28 cellular contexts compared by ENCODE assay signal in genomic region chr14:78576437-78577166, GRCh38.
"Had no signal": no experiment of that assay in that cellular context is flagged by ENCODE, and none has a peak within 500 bp of the region (broad histone marks: within the 10 kb centered on the region; RNA-seq: fewer than 3 reads in every experiment).

No MANE protein-coding gene starts in this region.

- H3K9me3 ChIP-seq: colonic mucosa had no signal

- H3K27me3 Mint-ChIP-seq: activated CD4-positive, alpha-beta memory T cell treated with anti-CD3 and anti-CD28 coated beads for 36 hours; activated CD4-positive, alpha-beta T cell treated with anti-CD3 and anti-CD28 coated beads, Interleukin-2, amount 10 ng/mL, durations not matched to agents 24 days and 14 days; activated CD8-positive, alpha-beta memory T cell treated with anti-CD3 and anti-CD28 coated beads, Interleukin-2, amount 10 ng/mL, durations not matched to agents 7 days and 5 days; activated naive CD8-positive, alpha-beta T cell treated with anti-CD3 and anti-CD28 coated beads, Interleukin-2, amount 10 ng/mL, durations not matched to agents 7 days and 5 days; brain had no signal

- H3K4me3 Mint-ChIP-seq: activated CD4-positive, alpha-beta memory T cell treated with anti-CD3 and anti-CD28 coated beads for 36 hours; activated CD4-positive, alpha-beta T cell treated with anti-CD3 and anti-CD28 coated beads for 36 hours; activated CD4-positive, alpha-beta T cell treated with anti-CD3 and anti-CD28 coated beads, Interleukin-2, amount 10 ng/mL, durations not matched to agents 24 days and 14 days; activated CD8-positive, alpha-beta memory T cell treated with anti-CD3 and anti-CD28 coated beads, Interleukin-2, amount 10 ng/mL, durations not matched to agents 7 days and 5 days; activated CD8-positive, alpha-beta T cell treated with anti-CD3 and anti-CD28 coated beads, Interleukin-2, amount 10 ng/mL, durations not matched to agents 7 days and 5 days; activated naive CD4-positive, alpha-beta T cell treated with anti-CD3 and anti-CD28 coated beads, Interleukin-2, amount 10 ng/mL, durations not matched to agents 7 days and 5 days; activated naive CD8-positive, alpha-beta T cell treated with anti-CD3 and anti-CD28 coated beads, Interleukin-2, amount 10 ng/mL, durations not matched to agents 7 days and 5 days; brain had no signal

- H3K4me1 ChIP-seq: ascending aorta, breast epithelium, colonic mucosa, esophagus muscularis mucosa, foreskin keratinocyte, gastroesophageal sphincter had no signal

- ATAC-seq: activated CD4-positive, alpha-beta T cell treated with anti-CD3 and anti-CD28 coated beads for 36 hours; activated CD8-positive, alpha-beta memory T cell treated with anti-CD3 and anti-CD28 coated beads, Interleukin-2, amount 10 ng/mL, durations not matched to agents 7 days and 5 days; activated CD8-positive, alpha-beta T cell treated with anti-CD3 and anti-CD28 coated beads, Interleukin-2, amount 10 ng/mL, durations not matched to agents 7 days and 5 days; activated naive CD4-positive, alpha-beta T cell treated with anti-CD3 and anti-CD28 coated beads, Interleukin-2, amount 50 U/mL, for 72 hours; foreskin keratinocyte; gastroesophageal sphincter had no signal

- H3K36me3 Mint-ChIP-seq: activated CD8-positive, alpha-beta memory T cell treated with anti-CD3 and anti-CD28 coated beads, Interleukin-2, amount 10 ng/mL, durations not matched to agents 7 days and 5 days; activated naive CD4-positive, alpha-beta T cell treated with anti-CD3 and anti-CD28 coated beads, Interleukin-2, amount 10 ng/mL, durations not matched to agents 7 days and 5 days; activated naive CD8-positive, alpha-beta T cell treated with anti-CD3 and anti-CD28 coated beads, Interleukin-2, amount 10 ng/mL, durations not matched to agents 7 days and 5 days had no signal

- H3K27ac Mint-ChIP-seq: activated CD4-positive, alpha-beta memory T cell treated with anti-CD3 and anti-CD28 coated beads for 36 hours; activated CD4-positive, alpha-beta T cell treated with anti-CD3 and anti-CD28 coated beads for 36 hours; activated CD4-positive, alpha-beta T cell treated with anti-CD3 and anti-CD28 coated beads, Interleukin-2, amount 10 ng/mL, durations not matched to agents 24 days and 14 days; activated CD8-positive, alpha-beta memory T cell treated with anti-CD3 and anti-CD28 coated beads, Interleukin-2, amount 10 ng/mL, durations not matched to agents 7 days and 5 days; activated CD8-positive, alpha-beta T cell treated with anti-CD3 and anti-CD28 coated beads, Interleukin-2, amount 10 ng/mL, durations not matched to agents 7 days and 5 days; activated naive CD4-positive, alpha-beta T cell treated with anti-CD3 and anti-CD28 coated beads, Interleukin-2, amount 10 ng/mL, durations not matched to agents 7 days and 5 days; activated naive CD4-positive, alpha-beta T cell treated with anti-CD3 and anti-CD28 coated beads, Interleukin-2, amount 50 U/mL, for 72 hours; activated naive CD8-positive, alpha-beta T cell treated with anti-CD3 and anti-CD28 coated beads, Interleukin-2, amount 10 ng/mL, durations not matched to agents 7 days and 5 days; brain had no signal

- H3K27ac ChIP-seq: ascending aorta, breast epithelium, cardiac muscle cell, colonic mucosa, esophagus muscularis mucosa, foreskin keratinocyte, gastroesophageal sphincter had no signal

- H3K4me1 Mint-ChIP-seq: activated CD4-positive, alpha-beta T cell treated with anti-CD3 and anti-CD28 coated beads for 36 hours; activated CD4-positive, alpha-beta T cell treated with anti-CD3 and anti-CD28 coated beads, Interleukin-2, amount 10 ng/mL, durations not matched to agents 24 days and 14 days; activated CD8-positive, alpha-beta memory T cell treated with anti-CD3 and anti-CD28 coated beads, Interleukin-2, amount 10 ng/mL, durations not matched to agents 7 days and 5 days; activated naive CD4-positive, alpha-beta T cell treated with anti-CD3 and anti-CD28 coated beads, Interleukin-2, amount 10 ng/mL, durations not matched to agents 7 days and 5 days; activated naive CD8-positive, alpha-beta T cell treated with anti-CD3 and anti-CD28 coated beads, Interleukin-2, amount 10 ng/mL, durations not matched to agents 7 days and 5 days had no signal

- H3K27me3 ChIP-seq: ascending aorta, breast epithelium, cardiac muscle cell, colonic mucosa, esophagus muscularis mucosa, foreskin keratinocyte had no signal

- DNase-seq: activated CD4-positive, alpha-beta memory T cell treated with anti-CD3 and anti-CD28 coated beads for 36 hours; activated CD4-positive, alpha-beta T cell treated with anti-CD3 and anti-CD28 coated beads for 36 hours; activated CD4-positive, alpha-beta T cell treated with anti-CD3 and anti-CD28 coated beads, Interleukin-2, amount 10 ng/mL, durations not matched to agents 24 days and 14 days; activated CD4-positive, CD25-positive, alpha-beta regulatory T cell; activated CD4-positive, CD25-positive, alpha-beta regulatory T cell treated with anti-CD3 and anti-CD28 coated beads, Interleukin-2, amount 50 U/mL, for 72 hours; activated CD8-positive, alpha-beta memory T cell treated with anti-CD3 and anti-CD28 coated beads, Interleukin-2, amount 10 ng/mL, durations not matched to agents 7 days and 5 days; activated CD8-positive, alpha-beta memory T cell treated with anti-CD3 and anti-CD28 coated beads, Interleukin-2, amount 50 U/mL, for 4 hours; activated CD8-positive, alpha-beta T cell treated with anti-CD3 and anti-CD28 coated beads, Interleukin-2, amount 10 ng/mL, durations not matched to agents 7 days and 5 days; activated gamma-delta T cell; activated naive CD4-positive, alpha-beta T cell; activated naive CD4-positive, alpha-beta T cell treated with anti-CD3 and anti-CD28 coated beads, Interleukin-2, amount 10 ng/mL, durations not matched to agents 7 days and 5 days; activated naive CD8-positive, alpha-beta T cell treated with anti-CD3 and anti-CD28 coated beads, Interleukin-2, amount 10 ng/mL, durations not matched to agents 7 days and 5 days; activated T-cell treated with anti-CD3 and anti-CD28 coated beads, Interleukin-2, amount 50 U/mL, for 1 hour; activated T-cell treated with anti-CD3 and anti-CD28 coated beads, Interleukin-2, amount 50 U/mL, for 48 hours; central memory CD4-positive, alpha-beta T cell; cerebellar nuclear complex; colonic mucosa; effector memory CD4-positive, alpha-beta T cell; erythroblast; foreskin keratinocyte; T-helper 2 cell had no signal

- H3K4me3 ChIP-seq: ascending aorta, breast epithelium, cardiac muscle cell, colonic mucosa, esophagus muscularis mucosa, gastroesophageal sphincter had no signal

- H3K36me3 ChIP-seq: ascending aorta, breast epithelium, cardiac muscle cell, colonic mucosa, esophagus muscularis mucosa, gastroesophageal sphincter had no signal
